16 cellular contexts compared by ENCODE assay signal in the genomic region with DNA sequence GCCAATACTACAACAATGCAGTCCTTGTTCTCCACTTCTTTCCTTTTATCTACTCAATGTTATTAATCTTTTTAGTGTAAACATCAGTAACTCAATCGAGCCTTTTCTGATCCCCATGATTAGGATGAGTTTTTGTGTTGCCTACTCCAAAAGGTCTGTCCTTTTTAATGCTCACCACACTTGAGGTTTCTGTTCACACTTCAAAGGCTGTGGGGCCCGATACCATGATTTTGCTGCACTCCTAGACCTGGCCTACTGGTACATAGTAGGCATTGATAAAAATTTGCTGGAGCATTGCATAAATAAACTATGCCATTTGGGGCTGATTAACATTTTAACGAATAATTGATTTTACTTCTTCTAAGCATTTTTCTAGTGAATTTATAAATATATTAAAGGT.
A peak's percentile ranks its signal among the peaks of the same experiment; 100 is the strongest.
DNase-seq lines count a peak whose midpoint lies in the region; ATAC-seq and TF ChIP-seq lines count a peak whose summit lies in the region.
"Had no signal": no experiment of that assay in that cellular context is flagged by ENCODE, and none has a peak within 500 bp of the region (broad histone marks: within the 10 kb centered on the region; RNA-seq: fewer than 3 reads in every experiment).

No MANE protein-coding gene starts in this region.

- H3K4me3 Mint-ChIP-seq in CD4-positive, CD25-positive, alpha-beta regulatory T cell = peak overlapping the region; percentile 22 to 68 (median 46)
- peak overlapping the region; percentile 72 for H3K4me3 Mint-ChIP-seq in activated T-helper 17 cell treated with anti-CD3 and anti-CD28 coated beads, Interleukin-2, amount 50 U/mL, for 72 hours
- peak overlapping the region in 7 of 10 donors; percentile 16 to 50 (median 29) for H3K4me3 Mint-ChIP-seq in naive thymus-derived CD8-positive, alpha-beta T cell

- intact Hi-C loops in colonic mucosa (cut with DNase I) = no loop called here

- H3K36me3 Mint-ChIP-seq in CD4-positive, CD25-positive, alpha-beta regulatory T cell = peaks cover 53% of the 10 kb centered on the region
- no peaks in the 10 kb centered on the region for H3K36me3 Mint-ChIP-seq in activated T-helper 17 cell treated with anti-CD3 and anti-CD28 coated beads, Interleukin-2, amount 50 U/mL, for 72 hours (ENCODE audit: low read depth)
- H3K36me3 Mint-ChIP-seq in naive thymus-derived CD8-positive, alpha-beta T cell = peaks cover 11 to 41% (median 29%) of the 10 kb centered on the region in 3 donors

- no peak for DNase-seq in CD4-positive, CD25-positive, alpha-beta regulatory T cell
- DNase-seq in COLO829 (ENCODE audit: low spot score) (peak; percentile 16), colonic mucosa (no peak), NCI-H1092 treated with DMSO at 0.1 percent for 48 hours (lab: John Stamatoyannopoulos, UW) (no peak)
- DNase-seq in naive thymus-derived CD8-positive, alpha-beta T cell = no peak
- DNase-seq: BE2C, H7, Kasumi-1, MG63, NCI-H1048, NCI-H146, NCI-H2029 treated with DMSO at 0.1 percent for 48 hours had no signal

- POLR2A ChIA-PET in naive thymus-derived CD8-positive, alpha-beta T cell (lab: Charles Lee) = interaction anchor here (0.8 to 1.3 kb wide), 2 partner anchors 9 to 126 kb away, joined by 3 read pairs; a partner anchor contains a TSS

- H3K27ac Mint-ChIP-seq in CD4-positive, CD25-positive, alpha-beta regulatory T cell = peak overlapping the region in 2 of 3 donors; percentile 66 to 93
- no peak overlapping the region for H3K27ac Mint-ChIP-seq in activated T-helper 17 cell treated with anti-CD3 and anti-CD28 coated beads, Interleukin-2, amount 50 U/mL, for 72 hours
- peak overlapping the region in 8 of 10 donors; percentile 2 to 77 (median 50) for H3K27ac Mint-ChIP-seq in naive thymus-derived CD8-positive, alpha-beta T cell

- H3K36me3 ChIP-seq in CD4-positive, CD25-positive, alpha-beta regulatory T cell (ENCODE audit: control insufficient read depth, insufficient read depth, low read length) = peaks cover 6% of the 10 kb centered on the region
- H3K36me3 ChIP-seq in colonic mucosa = no peaks in the 10 kb centered on the region
- H3K36me3 ChIP-seq: BE2C, MG63, SJCRH30 had no signal

- peaks cover 33 to 65% (median 49%) of the 10 kb centered on the region in 4 donors for H3K4me1 Mint-ChIP-seq in CD4-positive, CD25-positive, alpha-beta regulatory T cell
- peaks cover 32% of the 10 kb centered on the region for H3K4me1 Mint-ChIP-seq in activated T-helper 17 cell treated with anti-CD3 and anti-CD28 coated beads, Interleukin-2, amount 50 U/mL, for 72 hours
- peaks cover 27 to 59% (median 46%) of the 10 kb centered on the region in 4 donors for H3K4me1 Mint-ChIP-seq in naive thymus-derived CD8-positive, alpha-beta T cell

- H3K27ac ChIP-seq in CD4-positive, CD25-positive, alpha-beta regulatory T cell (ENCODE audit: insufficient read depth, low read length, poor library complexity, severe bottlenecking) = no peak overlapping the region
- no peak overlapping the region for H3K27ac ChIP-seq in colonic mucosa
- H3K27ac ChIP-seq: SJCRH30 had no signal

- H3K4me3 ChIP-seq in CD4-positive, CD25-positive, alpha-beta regulatory T cell (ENCODE audit: low read depth, low read length) = no peak overlapping the region
- no peak overlapping the region for H3K4me3 ChIP-seq in colonic mucosa
- H3K4me3 ChIP-seq: MG63, SJCRH30 had no signal

- peaks cover 5 to 6% of the 10 kb centered on the region in 2 experiments for H3K9me3 ChIP-seq in CD4-positive, CD25-positive, alpha-beta regulatory T cell (ENCODE audit: control insufficient read depth in 2 of 2, low read length in 2 of 2)
- H3K9me3 ChIP-seq in colonic mucosa = no peaks in the 10 kb centered on the region
- H3K9me3 ChIP-seq: BE2C, SJCRH30 had no signal

- H3K27me3 ChIP-seq in CD4-positive, CD25-positive, alpha-beta regulatory T cell (ENCODE audit: control insufficient read depth, insufficient read depth, low read length) = no peaks in the 10 kb centered on the region
- no peaks in the 10 kb centered on the region for H3K27me3 ChIP-seq in colonic mucosa
- H3K27me3 ChIP-seq: BE2C, MG63, SJCRH30 had no signal

- ATAC-seq in CD4-positive, CD25-positive, alpha-beta regulatory T cell (ENCODE audit: low read depth in 2 of 2) = no peak
- no peak for ATAC-seq in activated T-helper 17 cell treated with anti-CD3 and anti-CD28 coated beads, Interleukin-2, amount 50 U/mL, for 72 hours (replicated peaks)
- ATAC-seq in naive thymus-derived CD8-positive, alpha-beta T cell = peak; percentile 38 to 46
- ATAC-seq in HG03342 (IDR thresholded peaks at IDR 0.05; ENCODE audit: unreplicated experiment) = no peak
- ATAC-seq: Panc1 had no signal

- H3K9me3 Mint-ChIP-seq in CD4-positive, CD25-positive, alpha-beta regulatory T cell = peaks cover 0 to 9% (median 0%) of the 10 kb centered on the region in 7 donors
- peaks cover 6% of the 10 kb centered on the region for H3K9me3 Mint-ChIP-seq in activated T-helper 17 cell treated with anti-CD3 and anti-CD28 coated beads, Interleukin-2, amount 50 U/mL, for 72 hours
- H3K9me3 Mint-ChIP-seq in naive thymus-derived CD8-positive, alpha-beta T cell = peaks cover 7 to 16% (median 12%) of the 10 kb centered on the region in 9 donors

- no peak overlapping the region for H3K9ac ChIP-seq in colonic mucosa (ENCODE audit: low read depth in 2 of 2, low read length in 2 of 2)

- TF ChIP-seq CTCF in colonic mucosa (IDR thresholded peaks at IDR 0.05) = no peak

- H3K4me1 ChIP-seq in CD4-positive, CD25-positive, alpha-beta regulatory T cell (ENCODE audit: control insufficient read depth, insufficient read depth, low read length, poor library complexity, severe bottlenecking) = peaks cover 30% of the 10 kb centered on the region
- H3K4me1 ChIP-seq in colonic mucosa = no peaks in the 10 kb centered on the region

- no peaks in the 10 kb centered on the region for H3K27me3 Mint-ChIP-seq in CD4-positive, CD25-positive, alpha-beta regulatory T cell
- H3K27me3 Mint-ChIP-seq in activated T-helper 17 cell treated with anti-CD3 and anti-CD28 coated beads, Interleukin-2, amount 50 U/mL, for 72 hours = no peaks in the 10 kb centered on the region
- no peaks in the 10 kb centered on the region for H3K27me3 Mint-ChIP-seq in naive thymus-derived CD8-positive, alpha-beta T cell

Comparison
In these comparisons a context has a peak if more than half of its experiments do, and no peak if none do; other contexts are left out.
1. ATAC-seq: peak in naive thymus-derived CD8-positive, alpha-beta T cell (2 of 2); none in CD4-positive, CD25-positive, alpha-beta regulatory T cell (0 of 2), activated T-helper 17 cell treated with anti-CD3 and anti-CD28 coated beads, Interleukin-2, amount 50 U/mL, for 72 hours (single experiment) and HG03342 (single experiment).
2. Peak in every context shown above with its lines, with median percentiles within 50 percentile points of each other: H3K4me3 Mint-ChIP-seq.